1 cellular context compared by ENCODE assay signal in the genomic region with DNA sequence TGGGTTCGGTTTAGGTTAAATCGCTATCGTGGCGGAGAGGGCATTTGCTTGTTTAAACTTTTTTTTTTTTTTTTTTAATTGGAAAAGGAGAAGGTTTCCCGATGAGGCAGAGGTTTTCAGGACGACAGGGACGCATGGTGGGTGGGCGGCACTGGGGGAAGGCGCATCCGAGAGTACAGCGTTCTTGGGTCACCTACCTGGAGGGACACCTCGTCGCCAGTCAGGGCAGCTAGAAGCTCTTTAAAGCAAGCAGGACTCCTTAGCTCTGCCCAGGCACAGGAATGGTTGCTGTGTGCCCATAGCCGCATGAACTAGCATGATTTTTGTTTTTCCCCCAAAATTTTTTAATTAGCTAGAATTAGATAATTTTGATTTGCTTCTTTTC.
TF ChIP-seq lines count a peak whose summit lies in the region.

No MANE protein-coding gene starts in this region.

TF ChIP-seq in H1, 55 proteins besides CTCF, POLR2A, EP300 and RAD21 (continued from another document):
- TF ChIP-seq, protein P1, sequence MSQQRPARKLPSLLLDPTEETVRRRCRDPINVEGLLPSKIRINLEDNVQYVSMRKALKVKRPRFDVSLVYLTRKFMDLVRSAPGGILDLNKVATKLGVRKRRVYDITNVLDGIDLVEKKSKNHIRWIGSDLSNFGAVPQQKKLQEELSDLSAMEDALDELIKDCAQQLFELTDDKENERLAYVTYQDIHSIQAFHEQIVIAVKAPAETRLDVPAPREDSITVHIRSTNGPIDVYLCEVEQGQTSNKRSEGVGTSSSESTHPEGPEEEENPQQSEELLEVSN (IDR thresholded peaks at IDR 0.05): no peak
